Comparison of ENCODE assay signal across 24 cellular contexts in genomic region chr7:154426778-154427177, GRCh38.
A peak's percentile ranks its signal among the peaks of the same experiment; 100 is the strongest.
DNase-seq lines count a peak whose midpoint lies in the region; ATAC-seq and TF ChIP-seq lines count a peak whose summit lies in the region.
"Had no signal": no experiment of that assay in that cellular context is flagged by ENCODE, and none has a peak within 500 bp of the region (broad histone marks: within the 10 kb centered on the region; RNA-seq: fewer than 3 reads in every experiment).

No MANE protein-coding gene starts in this region.

- H3K9ac ChIP-seq in neural progenitor cell: no peak overlapping the region
- H3K9ac ChIP-seq: BLaER1 treated with 17β-estradiol and CSF1 and Interleukin-3, amounts not matched to agents 10 nM and 100 nM had no signal

- TF ChIP-seq CTCF in neural progenitor cell (IDR thresholded peaks at IDR 0.05): no peak
- no peak for TF ChIP-seq CTCF in ovary (IDR thresholded peaks at IDR 0.05)

- no peak for ATAC-seq in GM19324 (IDR thresholded peaks at IDR 0.05; ENCODE audit: low FRiP score, unreplicated experiment)
- ATAC-seq in GM18498 (IDR thresholded peaks at IDR 0.05; ENCODE audit: unreplicated experiment): no peak
- ATAC-seq in GM21717 (IDR thresholded peaks at IDR 0.05; ENCODE audit: unreplicated experiment): no peak
- ATAC-seq: A549, GM23338, HCT116 had no signal

- H3K9me3 ChIP-seq in neural progenitor cell (ENCODE audit: low read depth): no peaks in the 10 kb centered on the region
- H3K9me3 ChIP-seq in ovary: no peaks in the 10 kb centered on the region
- H3K9me3 ChIP-seq: A549; BE2C; BLaER1 treated with 17β-estradiol and CSF1 and Interleukin-3, amounts not matched to agents 10 nM and 100 nM had no signal

- intact Hi-C loops in ovary (cut with DNase I): no loop called here

- H3K4me1 ChIP-seq in neural progenitor cell: peaks cover 15% of the 10 kb centered on the region
- H3K4me1 ChIP-seq in ovary (ENCODE audit: insufficient read depth): no peaks in the 10 kb centered on the region
- H3K4me1 ChIP-seq: A549; BLaER1 treated with 17β-estradiol and CSF1 and Interleukin-3, amounts not matched to agents 10 nM and 100 nM had no signal

- TF ChIP-seq POLR2A in ovary (IDR thresholded peaks at IDR 0.05): no peak

- peak overlapping the region; percentile 5 for H3K4me2 ChIP-seq in neural progenitor cell
- H3K4me2 ChIP-seq: A549; BLaER1 treated with 17β-estradiol and CSF1 and Interleukin-3, amounts not matched to agents 10 nM and 100 nM; GM23338 had no signal

- H3K4me3 Mint-ChIP-seq in neural progenitor cell: no peak overlapping the region
- H3K4me3 Mint-ChIP-seq: CD14-positive monocyte; CD4-positive, alpha-beta T cell; CD8-positive, alpha-beta memory T cell; GM23338; H9 had no signal

- H3K36me3 Mint-ChIP-seq in neural progenitor cell: no peaks in the 10 kb centered on the region
- H3K36me3 Mint-ChIP-seq: CD14-positive monocyte; CD8-positive, alpha-beta memory T cell had no signal

- H4K20me1 ChIP-seq in neural progenitor cell (ENCODE audit: low read depth): no peaks in the 10 kb centered on the region
- H4K20me1 ChIP-seq: BLaER1 treated with 17β-estradiol and CSF1 and Interleukin-3, amounts not matched to agents 10 nM and 100 nM had no signal

- H3K27ac Mint-ChIP-seq in neural progenitor cell: no peak overlapping the region
- H3K27ac Mint-ChIP-seq: CD14-positive monocyte; CD4-positive, alpha-beta T cell; CD8-positive, alpha-beta memory T cell; GM23338; H9 had no signal

- H3K36me3 ChIP-seq in neural progenitor cell: no peaks in the 10 kb centered on the region
- H3K36me3 ChIP-seq in ovary: no peaks in the 10 kb centered on the region
- H3K36me3 ChIP-seq: BE2C; BLaER1 treated with 17β-estradiol and CSF1 and Interleukin-3, amounts not matched to agents 10 nM and 100 nM had no signal

- H3F3A ChIP-seq in neural progenitor cell (ENCODE audit: low read depth): no peaks in the 10 kb centered on the region

- H3K9me3 Mint-ChIP-seq in neural progenitor cell: no peaks in the 10 kb centered on the region
- H3K9me3 Mint-ChIP-seq: GM23338, H9 had no signal

- 71 to 81% (median 74%) methylated on average over 3 of the region's 3 CpGs for WGBS in ovary, 3 donors

- H3K4me1 Mint-ChIP-seq in neural progenitor cell: peaks cover 17% of the 10 kb centered on the region
- H3K4me1 Mint-ChIP-seq: CD14-positive monocyte; CD8-positive, alpha-beta memory T cell had no signal

- DNase-seq in caudate nucleus (lab: John Stamatoyannopoulos, UW): no peak
- DNase-seq in globus pallidus (ENCODE audit: low spot score): peak; percentile 57
- no peak for DNase-seq in neural progenitor cell (ENCODE audit: low spot score)
- peak; percentile 68 for DNase-seq in superior temporal gyrus (ENCODE audit: extremely low spot score)
- no peak for DNase-seq in ovary
- DNase-seq: 8988T; ACHN; AML-193; BE2C; CD4-positive, alpha-beta T cell; CD8-positive, alpha-beta memory T cell; DMS 273 treated with DMSO at 0.1 percent for 48 hours; DMS79; EL; GF-D8; H9 had no signal

- no peaks in the 10 kb centered on the region for H3K27me3 Mint-ChIP-seq in neural progenitor cell (ENCODE audit: insufficient read depth, low read depth)
- H3K27me3 Mint-ChIP-seq: CD4-positive, alpha-beta T cell; CD8-positive, alpha-beta memory T cell had no signal

- H2AFZ ChIP-seq in neural progenitor cell (replicated peaks): no peak overlapping the region
- H2AFZ ChIP-seq: GM23338 had no signal

- H3K27ac ChIP-seq in caudate nucleus (ENCODE audit: low read depth, low read length): peak overlapping the region; percentile 85
- no peak overlapping the region for H3K27ac ChIP-seq in neural progenitor cell
- H3K27ac ChIP-seq in ovary: no peak overlapping the region
- H3K27ac ChIP-seq: A549; BLaER1 treated with 17β-estradiol and CSF1 and Interleukin-3, amounts not matched to agents 10 nM and 100 nM had no signal

- no peaks in the 10 kb centered on the region for H3K79me2 ChIP-seq in neural progenitor cell (ENCODE audit: low read depth)

- H3K4me3 ChIP-seq in neural progenitor cell (no peak overlapping the region), ovary (no peak overlapping the region)
- H3K4me3 ChIP-seq: A549; BLaER1 treated with 17β-estradiol and CSF1 and Interleukin-3, amounts not matched to agents 10 nM and 100 nM; GM23338 had no signal

- H3K27me3 ChIP-seq in neural progenitor cell: no peaks in the 10 kb centered on the region
- H3K27me3 ChIP-seq in ovary: no peaks in the 10 kb centered on the region
- H3K27me3 ChIP-seq: BE2C; BLaER1 treated with 17β-estradiol and CSF1 and Interleukin-3, amounts not matched to agents 10 nM and 100 nM had no signal

- TF ChIP-seq EP300 in ovary (IDR thresholded peaks at IDR 0.05): no peak

Comparison
In these comparisons a context has a peak if more than half of its experiments do, and no peak if none do; other contexts are left out.
1. DNase-seq: peak in globus pallidus (single experiment) and superior temporal gyrus (single experiment); none in caudate nucleus (0 of 61), neural progenitor cell (single experiment) and ovary (0 of 5).